In the genomic region with DNA sequence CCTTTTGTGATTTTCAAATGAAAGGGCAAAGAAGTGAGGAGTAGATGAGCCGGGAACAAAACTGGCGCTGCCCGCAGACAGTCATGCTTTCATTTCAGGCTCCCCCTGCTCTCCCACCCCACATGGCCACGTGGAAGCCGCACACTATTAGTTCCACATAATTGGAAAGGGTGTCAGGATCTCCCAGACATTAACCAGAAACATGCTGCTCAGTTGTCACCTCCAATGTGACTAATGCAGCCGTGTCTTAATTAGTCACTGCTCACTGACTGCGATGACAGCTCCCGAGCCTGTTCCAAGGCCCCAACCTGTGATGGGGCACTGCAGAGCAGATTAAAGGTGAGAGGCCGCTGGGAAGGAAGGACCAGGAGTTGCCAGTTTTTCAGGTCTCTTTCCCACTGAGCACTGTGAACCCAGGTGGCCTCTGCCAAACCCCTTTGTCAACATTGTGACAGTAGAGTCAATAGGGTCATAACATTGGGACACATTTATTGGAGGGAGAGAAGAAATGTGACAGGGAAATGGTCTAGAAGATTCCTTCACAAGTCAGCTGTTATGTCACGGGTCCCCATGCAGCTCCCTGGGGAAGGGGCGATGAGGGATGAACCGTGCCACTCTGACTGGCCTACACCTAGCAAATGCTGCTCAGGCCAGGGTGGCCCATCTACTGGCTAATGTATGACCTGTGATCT, we compare ENCODE assay signal across 1 cellular context.
TF ChIP-seq lines count a peak whose summit lies in the region.

No MANE protein-coding gene starts in this region.

TF ChIP-seq in HepG2, 621 proteins besides CTCF, POLR2A, EP300 and RAD21 (continued from another document):
- TF ChIP-seq EED (CRISPR knock-in tag; IDR thresholded peaks at IDR 0.05) (0 out of 2 replicates have a peak, but pooled peaks have one; percentile 45), NR2F6 (IDR thresholded peaks at IDR 0.05) (peak; percentile 31), NR2F6 (CRISPR knock-in tag; IDR thresholded peaks at IDR 0.05) (0 out of 2 replicates have a peak, but pooled peaks have one; percentile 37), ZNF660 (CRISPR knock-in tag; IDR thresholded peaks at IDR 0.05; ENCODE audit: borderline replicate concordance, low read depth) (no peak), MYC (CRISPR knock-in tag; IDR thresholded peaks at IDR 0.05; ENCODE audit: borderline replicate concordance) (0 out of 2 replicates have a peak, but pooled peaks have one; percentile 20), ZNF629 (CRISPR knock-in tag; conservative IDR thresholded peaks at IDR 0.05) (0 out of 2 replicates have a peak, but pooled peaks have one; percentile 13), SSRP1 (CRISPR knock-in tag; IDR thresholded peaks at IDR 0.05) (no peak), ZNF292 (CRISPR knock-in tag; IDR thresholded peaks at IDR 0.05; ENCODE audit: borderline replicate concordance, low read depth) (peak; percentile 21; the same call in 1 of the 2 replicates), NONO (IDR thresholded peaks at IDR 0.05) (no peak), NONO (CRISPR knock-in tag; conservative IDR thresholded peaks at IDR 0.05) (0 out of 2 replicates have a peak, but pooled peaks have one; percentile 21), SAP130 (CRISPR knock-in tag; IDR thresholded peaks at IDR 0.05; ENCODE audit: low read depth) (peak; percentile 20), ZSCAN22 (CRISPR knock-in tag; IDR thresholded peaks at IDR 0.05) (no peak), SMYD3 (CRISPR knock-in tag; IDR thresholded peaks at IDR 0.05) (no peak)
- TF ChIP-seq, protein P1, sequence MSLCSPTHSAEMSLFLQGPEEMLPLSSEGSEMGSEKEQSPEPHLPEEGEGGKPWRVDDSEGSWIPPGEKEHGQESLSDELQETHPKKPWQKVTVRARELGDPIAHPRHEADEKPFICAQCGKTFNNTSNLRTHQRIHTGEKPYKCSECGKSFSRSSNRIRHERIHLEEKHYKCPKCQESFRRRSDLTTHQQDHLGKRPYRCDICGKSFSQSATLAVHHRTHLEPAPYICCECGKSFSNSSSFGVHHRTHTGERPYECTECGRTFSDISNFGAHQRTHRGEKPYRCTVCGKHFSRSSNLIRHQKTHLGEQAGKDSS (CRISPR knock-in tag; IDR thresholded peaks at IDR 0.05; ENCODE audit: borderline replicate concordance, low read depth): 0 out of 2 replicates have a peak, but pooled peaks have one; percentile 32
- TF ChIP-seq, protein P2, sequence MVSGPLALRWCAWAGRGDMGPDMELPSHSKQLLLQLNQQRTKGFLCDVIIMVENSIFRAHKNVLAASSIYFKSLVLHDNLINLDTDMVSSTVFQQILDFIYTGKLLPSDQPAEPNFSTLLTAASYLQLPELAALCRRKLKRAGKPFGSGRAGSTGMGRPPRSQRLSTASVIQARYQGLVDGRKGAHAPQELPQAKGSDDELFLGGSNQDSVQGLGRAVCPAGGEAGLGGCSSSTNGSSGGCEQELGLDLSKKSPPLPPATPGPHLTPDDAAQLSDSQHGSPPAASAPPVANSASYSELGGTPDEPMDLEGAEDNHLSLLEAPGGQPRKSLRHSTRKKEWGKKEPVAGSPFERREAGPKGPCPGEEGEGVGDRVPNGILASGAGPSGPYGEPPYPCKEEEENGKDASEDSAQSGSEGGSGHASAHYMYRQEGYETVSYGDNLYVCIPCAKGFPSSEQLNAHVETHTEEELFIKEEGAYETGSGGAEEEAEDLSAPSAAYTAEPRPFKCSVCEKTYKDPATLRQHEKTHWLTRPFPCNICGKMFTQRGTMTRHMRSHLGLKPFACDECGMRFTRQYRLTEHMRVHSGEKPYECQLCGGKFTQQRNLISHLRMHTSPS (CRISPR knock-in tag; IDR thresholded peaks at IDR 0.05; ENCODE audit: low read depth): peak; percentile 16; the same call in 1 of the 2 replicates
- TF ChIP-seq, protein P3, sequence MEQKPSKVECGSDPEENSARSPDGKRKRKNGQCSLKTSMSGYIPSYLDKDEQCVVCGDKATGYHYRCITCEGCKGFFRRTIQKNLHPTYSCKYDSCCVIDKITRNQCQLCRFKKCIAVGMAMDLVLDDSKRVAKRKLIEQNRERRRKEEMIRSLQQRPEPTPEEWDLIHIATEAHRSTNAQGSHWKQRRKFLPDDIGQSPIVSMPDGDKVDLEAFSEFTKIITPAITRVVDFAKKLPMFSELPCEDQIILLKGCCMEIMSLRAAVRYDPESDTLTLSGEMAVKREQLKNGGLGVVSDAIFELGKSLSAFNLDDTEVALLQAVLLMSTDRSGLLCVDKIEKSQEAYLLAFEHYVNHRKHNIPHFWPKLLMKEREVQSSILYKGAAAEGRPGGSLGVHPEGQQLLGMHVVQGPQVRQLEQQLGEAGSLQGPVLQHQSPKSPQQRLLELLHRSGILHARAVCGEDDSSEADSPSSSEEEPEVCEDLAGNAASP (CRISPR knock-in tag; IDR thresholded peaks at IDR 0.05; ENCODE audit: borderline replicate concordance): peak; percentile 75; the same call in 1 of the 2 replicates
